17 cellular contexts compared by ENCODE assay signal in genomic region chr7:4265676-4266075, GRCh38.
"Had no signal": no experiment of that assay in that cellular context is flagged by ENCODE, and none has a peak within 500 bp of the region (broad histone marks: within the 10 kb centered on the region; RNA-seq: fewer than 3 reads in every experiment).

No MANE protein-coding gene starts in this region.

- H3K4me1 ChIP-seq: pancreas, testis, tibial nerve had no signal

- H3K27me3 ChIP-seq: pancreas, testis, tibial nerve had no signal

- H3K4me3 ChIP-seq: coronary artery, mucosa of descending colon, pancreas, testis, tibial nerve had no signal

- H3K4me1 Mint-ChIP-seq: stimulated activated memory B cell treated with anti-CD40 and anti-IgM and Interleukin-4, amounts not matched to agents 10 μg/mL and 1 μg/mL and 100 μg/mL, for 72 hours; stimulated activated naive CD8-positive, alpha-beta T cell treated with anti-CD3 and anti-CD28 coated beads, Interleukin-15, amount 100 ng/mL, for 72 hours had no signal

- H3K27ac ChIP-seq: coronary artery, pancreas, testis, tibial nerve had no signal

- H3K27me3 Mint-ChIP-seq: progenitor cell of endocrine pancreas had no signal

- H3K9me3 Mint-ChIP-seq: naive thymus-derived CD8-positive, alpha-beta T cell; stimulated activated memory B cell treated with anti-CD40 and anti-IgM and Interleukin-4, amounts not matched to agents 10 μg/mL and 1 μg/mL and 100 μg/mL, for 72 hours had no signal

- DNase-seq: cerebellar nuclear complex; effector CD8-positive, alpha-beta T cell; kidney glomerular epithelial cell; mammary epithelial cell; mucosa of descending colon; naive thymus-derived CD8-positive, alpha-beta T cell; pancreas; stimulated activated CD4-positive, alpha-beta T cell treated with anti-CD3 and anti-CD28 coated beads, Interleukin-15, amount 100 ng/mL, for 24 hours; stimulated activated CD4-positive, alpha-beta T cell treated with anti-CD3 and anti-CD28 coated beads, Interleukin-1b, Interleukin-23, amount 100 ng/mL, for 48 hours; stimulated activated CD4-positive, alpha-beta T cell treated with anti-CD3 and anti-CD28 coated beads, Interleukin-4, amount 100 ng/mL, for 24 hours; testis had no signal

- H3K27ac Mint-ChIP-seq: naive thymus-derived CD8-positive, alpha-beta T cell; progenitor cell of endocrine pancreas; stimulated activated memory B cell treated with anti-CD40 and anti-IgM and Interleukin-4, amounts not matched to agents 10 μg/mL and 1 μg/mL and 100 μg/mL, for 72 hours; stimulated activated naive CD8-positive, alpha-beta T cell treated with anti-CD3 and anti-CD28 coated beads, Interleukin-15, amount 100 ng/mL, for 72 hours had no signal

- H3K36me3 Mint-ChIP-seq: naive thymus-derived CD8-positive, alpha-beta T cell; stimulated activated memory B cell treated with anti-CD40 and anti-IgM and Interleukin-4, amounts not matched to agents 10 μg/mL and 1 μg/mL and 100 μg/mL, for 72 hours had no signal

- ATAC-seq: esophagus mucosa; mucosa of descending colon; naive thymus-derived CD8-positive, alpha-beta T cell; pancreas; stimulated activated memory B cell treated with anti-CD40 and anti-IgM and Interleukin-4, amounts not matched to agents 10 μg/mL and 1 μg/mL and 100 μg/mL, for 72 hours had no signal

- H3K9me3 ChIP-seq: mucosa of descending colon, pancreas, testis, tibial nerve had no signal

- H3K4me3 Mint-ChIP-seq: naive thymus-derived CD8-positive, alpha-beta T cell; stimulated activated memory B cell treated with anti-CD40 and anti-IgM and Interleukin-4, amounts not matched to agents 10 μg/mL and 1 μg/mL and 100 μg/mL, for 72 hours; stimulated activated naive CD8-positive, alpha-beta T cell treated with anti-CD3 and anti-CD28 coated beads, Interleukin-15, amount 100 ng/mL, for 72 hours had no signal
